In genomic region chr15:39084683-39085530, GRCh38 we compare ENCODE assay signal across 1 cellular context.
TF ChIP-seq lines count a peak whose summit lies in the region.

No MANE protein-coding gene starts in this region.

TF ChIP-seq in A549, 52 proteins besides CTCF, POLR2A, EP300 and RAD21 (continued from another document):
- TF ChIP-seq KDM1A (IDR thresholded peaks at IDR 0.05; ENCODE audit: low read depth): no peak
- peak; percentile 52 to 70; a peak in 2 of 4 replicates for TF ChIP-seq CEBPB (IDR thresholded peaks at IDR 0.05)
